In the genomic region with DNA sequence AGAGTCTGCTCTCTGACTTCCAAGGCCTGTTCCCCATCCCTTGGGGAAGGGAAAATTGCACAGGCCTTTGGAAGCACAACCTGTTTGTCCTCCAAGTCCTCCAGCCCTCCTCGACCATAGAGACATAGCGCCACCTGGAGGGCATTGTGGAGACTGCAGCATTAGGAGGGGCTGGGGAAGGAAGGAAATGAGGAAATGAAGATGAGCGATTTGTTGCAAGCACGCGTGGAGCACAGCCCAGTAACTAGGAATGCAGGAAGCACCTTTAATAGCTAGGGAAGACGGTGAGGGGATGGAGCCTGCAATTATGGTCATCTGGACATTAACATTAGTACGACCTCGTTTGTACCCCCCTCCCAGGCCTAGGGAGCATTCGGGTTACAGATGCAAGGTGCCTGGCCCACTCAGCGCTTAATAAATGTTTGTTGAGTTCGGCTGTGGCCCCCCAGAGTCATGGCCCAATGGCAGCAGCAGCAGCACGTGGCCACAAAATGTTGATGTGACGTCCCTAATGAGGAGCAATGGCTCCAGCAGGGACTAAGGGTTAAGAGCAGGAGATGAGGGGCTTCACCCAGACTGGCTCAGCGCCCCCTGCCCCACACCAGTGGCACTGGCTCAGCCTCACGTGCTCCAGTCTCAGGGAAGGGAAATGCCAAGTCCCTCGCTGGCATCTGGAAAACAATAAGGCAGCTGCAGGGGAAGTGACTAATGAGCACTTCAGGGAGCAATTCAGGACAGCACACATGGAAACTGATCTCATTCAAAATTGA, we compare ENCODE assay signal across 8 cellular contexts. TPM values are rescaled to one million over a fixed set of nuclear protein-coding genes. Genes with fewer than 3 reads are reported as not detected.
DNase-seq lines count a peak whose midpoint lies in the region; ATAC-seq and TF ChIP-seq lines count a peak whose summit lies in the region.

No MANE protein-coding gene starts in this region.

- no peaks in the 10 kb centered on the region for H3K9me3 Mint-ChIP-seq in activated naive CD8-positive, alpha-beta T cell treated with anti-CD3 and anti-CD28 coated beads, Interleukin-2, amount 50 U/mL, for 24 hours

- H3K27ac Mint-ChIP-seq in activated naive CD8-positive, alpha-beta T cell treated with anti-CD3 and anti-CD28 coated beads, Interleukin-2, amount 50 U/mL, for 24 hours, result no peak overlapping the region

- intact Hi-C loops in posterior vena cava (cut with DNase I), result loop anchor here (5.0 to 10.0 kb wide), 4 partner anchors 119 to 1609 kb away; no protein-coding TSS in a partner anchor

- peaks cover 4% of the 10 kb centered on the region for H3K36me3 Mint-ChIP-seq in activated naive CD8-positive, alpha-beta T cell treated with anti-CD3 and anti-CD28 coated beads, Interleukin-2, amount 50 U/mL, for 24 hours (ENCODE audit: low read depth)

- no peaks in the 10 kb centered on the region for H3K36me3 ChIP-seq in cardiac muscle cell

- no peaks in the 10 kb centered on the region for H3K4me1 Mint-ChIP-seq in activated naive CD8-positive, alpha-beta T cell treated with anti-CD3 and anti-CD28 coated beads, Interleukin-2, amount 50 U/mL, for 24 hours

- no peak overlapping the region for H3K4me3 ChIP-seq in GM12864 (ENCODE audit: low read depth, low read length)
- no peak overlapping the region for H3K4me3 ChIP-seq in cardiac muscle cell

- H3K27me3 Mint-ChIP-seq in activated naive CD8-positive, alpha-beta T cell treated with anti-CD3 and anti-CD28 coated beads, Interleukin-2, amount 50 U/mL, for 24 hours, result peaks cover 5% of the 10 kb centered on the region

- no peaks in the 10 kb centered on the region for H3K4me1 ChIP-seq in cardiac muscle cell (ENCODE audit: low read depth)

- H3K27me3 ChIP-seq in cardiac muscle cell, result peaks cover 32% of the 10 kb centered on the region

- peak; percentile 48 for DNase-seq in GM12864 (ENCODE audit: low read depth)
- peak; percentile 95 for DNase-seq in NCI-H128 (lab: John Stamatoyannopoulos, UW; ENCODE audit: unreplicated experiment)
- peak; percentile 79 for DNase-seq in SKM-1 treated with dmso at 0.1 percent for 144 hours (lab: John Stamatoyannopoulos, UW; ENCODE audit: unreplicated experiment)
- peak; percentile 84 for DNase-seq in activated naive CD8-positive, alpha-beta T cell treated with anti-CD3 and anti-CD28 coated beads, Interleukin-2, amount 50 U/mL, for 24 hours
- peak; percentile 80 to 92 for DNase-seq in cardiac muscle cell (ENCODE audit: low read depth in 1 of 2, low spot score in 1 of 2)
- DNase-seq in posterior vena cava (ENCODE audit: low spot score), result peak; percentile 95
- DNase-seq in ureter (ENCODE audit: low spot score), result peak; percentile 92

- H3K27ac ChIP-seq in cardiac muscle cell, result no peak overlapping the region

- no peak overlapping the region for H3K4me3 Mint-ChIP-seq in activated naive CD8-positive, alpha-beta T cell treated with anti-CD3 and anti-CD28 coated beads, Interleukin-2, amount 50 U/mL, for 24 hours

- peak; percentile 96 for TF ChIP-seq CTCF in GM12864 (IDR thresholded peaks at IDR 0.05; ENCODE audit: low read depth, low read length, missing control alignments)
- TF ChIP-seq CTCF in cardiac muscle cell (IDR thresholded peaks at IDR 0.05; ENCODE audit: low read depth, low read length), result peak; percentile 97

- H3K9me3 ChIP-seq in cardiac muscle cell (ENCODE audit: low read depth), result no peaks in the 10 kb centered on the region

- ATAC-seq in activated naive CD8-positive, alpha-beta T cell treated with anti-CD3 and anti-CD28 coated beads, Interleukin-2, amount 50 U/mL, for 24 hours, result peak; percentile 43
- no peak for ATAC-seq in GM21526 (IDR thresholded peaks at IDR 0.05; ENCODE audit: low FRiP score, unreplicated experiment)

RNA-seq across cellular contexts. Expression of a gene that starts 8.0 kb away (rescaled TPM):
- 0.30 and 0.60 TPM in 2 replicates for total RNA-seq in cardiac muscle cell
- polyA plus RNA-seq in cardiac muscle cell, result 1.2 and 1.4 TPM in 2 replicates
- total RNA-seq in posterior vena cava, result 10 to 100 TPM; 12.3 to 22.9 TPM
- total RNA-seq in ureter, result 39.5 TPM

RNA-seq across cellular contexts. Expression of a gene that starts 13.9 kb away (rescaled TPM):
- total RNA-seq in cardiac muscle cell (34.4 and 38.1 TPM in 2 replicates), posterior vena cava (10 to 100 TPM; 20.9 to 21.7 TPM), ureter (29.9 TPM)
- 42.7 and 45.7 TPM in 2 replicates for polyA plus RNA-seq in cardiac muscle cell

RNA-seq across cellular contexts. Expression of a gene that starts 58.3 kb away (rescaled TPM):
- total RNA-seq in cardiac muscle cell (3.6 and 3.8 TPM in 2 replicates), posterior vena cava (1 to 10 TPM; 1.2 to 3.9 TPM), ureter (0.52 TPM)
- 3.7 and 7.6 TPM in 2 replicates for polyA plus RNA-seq in cardiac muscle cell
